In the genomic region with DNA sequence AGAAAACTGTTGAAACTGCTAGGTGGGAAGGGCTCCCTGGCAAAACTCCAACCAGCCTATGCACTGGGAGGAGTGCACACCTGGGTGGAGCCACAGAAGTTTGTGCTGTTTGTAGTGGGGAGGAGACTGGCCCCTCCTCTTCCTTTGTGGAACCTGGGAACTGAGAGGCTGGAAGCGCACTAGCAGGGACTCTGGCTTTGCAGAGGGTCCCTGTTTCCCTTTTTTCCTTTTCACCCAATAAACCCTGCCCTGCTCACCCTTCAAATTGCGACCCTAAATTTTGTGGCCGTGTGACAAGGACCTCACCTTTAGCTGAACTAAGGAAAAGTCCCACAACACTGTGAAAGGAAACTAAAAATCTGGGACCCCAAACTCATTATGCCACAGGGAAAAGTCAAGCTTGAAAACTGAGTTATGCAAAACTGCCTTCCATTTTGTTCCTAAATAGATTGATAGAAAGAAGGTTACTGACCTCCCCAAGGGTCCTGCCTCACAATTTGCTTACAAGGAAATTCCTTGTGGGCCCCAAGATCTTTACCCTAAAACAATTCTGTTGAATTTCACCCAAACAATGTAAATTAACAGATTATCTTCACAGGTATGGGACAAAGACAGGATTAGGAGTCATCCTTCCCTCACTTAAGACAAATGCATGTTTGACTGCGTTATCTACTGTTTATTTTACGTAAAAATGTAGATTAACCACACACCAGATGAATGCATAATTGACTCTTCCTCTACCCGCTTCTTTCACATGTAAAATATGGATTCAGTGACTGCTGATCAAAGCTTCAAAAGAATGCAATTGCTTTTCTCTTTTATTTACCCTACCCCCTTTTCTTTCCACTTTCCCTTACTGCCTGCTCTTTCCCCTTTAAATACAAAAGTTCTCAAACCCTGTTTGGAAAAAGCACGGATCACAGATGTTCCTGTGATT, we compare ENCODE assay signal across 1 cellular context.
A peak's percentile ranks its signal among the peaks of the same experiment; 100 is the strongest.
TF ChIP-seq lines count a peak whose summit lies in the region.

No MANE protein-coding gene starts in this region.

TF ChIP-seq in H1, 55 proteins besides CTCF, POLR2A, EP300 and RAD21 (continued from another document):
- TF ChIP-seq GABPA (IDR thresholded peaks at IDR 0.05; ENCODE audit: borderline replicate concordance, insufficient read depth, low read length): no peak
- TF ChIP-seq CBX8 (IDR thresholded peaks at IDR 0.05; ENCODE audit: borderline replicate concordance, low read depth, low read length): no peak
- no peak for TF ChIP-seq SP4 (IDR thresholded peaks at IDR 0.05; ENCODE audit: low read length)
- TF ChIP-seq SUZ12 (IDR thresholded peaks at IDR 0.05; ENCODE audit: low read length): no peak
- TF ChIP-seq, protein P1, sequence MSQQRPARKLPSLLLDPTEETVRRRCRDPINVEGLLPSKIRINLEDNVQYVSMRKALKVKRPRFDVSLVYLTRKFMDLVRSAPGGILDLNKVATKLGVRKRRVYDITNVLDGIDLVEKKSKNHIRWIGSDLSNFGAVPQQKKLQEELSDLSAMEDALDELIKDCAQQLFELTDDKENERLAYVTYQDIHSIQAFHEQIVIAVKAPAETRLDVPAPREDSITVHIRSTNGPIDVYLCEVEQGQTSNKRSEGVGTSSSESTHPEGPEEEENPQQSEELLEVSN (IDR thresholded peaks at IDR 0.05): no peak
- no peak for TF ChIP-seq JUN (IDR thresholded peaks at IDR 0.05; ENCODE audit: low read depth, low read length)
- TF ChIP-seq, protein P2, sequence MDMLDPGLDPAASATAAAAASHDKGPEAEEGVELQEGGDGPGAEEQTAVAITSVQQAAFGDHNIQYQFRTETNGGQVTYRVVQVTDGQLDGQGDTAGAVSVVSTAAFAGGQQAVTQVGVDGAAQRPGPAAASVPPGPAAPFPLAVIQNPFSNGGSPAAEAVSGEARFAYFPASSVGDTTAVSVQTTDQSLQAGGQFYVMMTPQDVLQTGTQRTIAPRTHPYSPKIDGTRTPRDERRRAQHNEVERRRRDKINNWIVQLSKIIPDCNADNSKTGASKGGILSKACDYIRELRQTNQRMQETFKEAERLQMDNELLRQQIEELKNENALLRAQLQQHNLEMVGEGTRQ (IDR thresholded peaks at IDR 0.05; ENCODE audit: low read length): no peak
- no peak for TF ChIP-seq SIN3A (conservative IDR thresholded peaks at IDR 0.05 in 1 of 2, IDR thresholded peaks at IDR 0.05 in 1 of 2; ENCODE audit: low read depth in 1 of 2, low read length in 2 of 2)
- TF ChIP-seq TCF12 (IDR thresholded peaks at IDR 0.05; ENCODE audit: low read depth, low read length): no peak
- no peak for TF ChIP-seq KDM1A (IDR thresholded peaks at IDR 0.05; ENCODE audit: borderline replicate concordance, low read length)
- no peak for TF ChIP-seq CBX5 (IDR thresholded peaks at IDR 0.05; ENCODE audit: low read depth, low read length)
- peak; percentile 94 for TF ChIP-seq POLR2AphosphoS5 (IDR thresholded peaks at IDR 0.05; ENCODE audit: low read depth, low read length)
- TF ChIP-seq TBP (IDR thresholded peaks at IDR 0.05; ENCODE audit: low read depth, low read length): peak; percentile 94
- no peak for TF ChIP-seq RBBP5 (IDR thresholded peaks at IDR 0.05; ENCODE audit: borderline replicate concordance, low read depth, low read length)
- TF ChIP-seq RNF2 (IDR thresholded peaks at IDR 0.05; ENCODE audit: borderline replicate concordance, low read depth, low read length, missing control alignments, poor library complexity, severe bottlenecking): no peak
- no peak for TF ChIP-seq RFX5 (IDR thresholded peaks at IDR 0.05; ENCODE audit: borderline replicate concordance, low read depth, low read length)
- no peak for TF ChIP-seq CHD2 (IDR thresholded peaks at IDR 0.05; ENCODE audit: low read length)
- TF ChIP-seq YY1 (IDR thresholded peaks at IDR 0.05; ENCODE audit: low read depth, low read length): peak; percentile 70; the same call in 1 of the 2 replicates
- no peak for TF ChIP-seq PHF8 (conservative IDR thresholded peaks at IDR 0.05; ENCODE audit: low read depth, low read length)
- no peak for TF ChIP-seq ZNF274 (IDR thresholded peaks at IDR 0.05; ENCODE audit: borderline replicate concordance, extremely low read depth, low read length)
- TF ChIP-seq, protein P3, sequence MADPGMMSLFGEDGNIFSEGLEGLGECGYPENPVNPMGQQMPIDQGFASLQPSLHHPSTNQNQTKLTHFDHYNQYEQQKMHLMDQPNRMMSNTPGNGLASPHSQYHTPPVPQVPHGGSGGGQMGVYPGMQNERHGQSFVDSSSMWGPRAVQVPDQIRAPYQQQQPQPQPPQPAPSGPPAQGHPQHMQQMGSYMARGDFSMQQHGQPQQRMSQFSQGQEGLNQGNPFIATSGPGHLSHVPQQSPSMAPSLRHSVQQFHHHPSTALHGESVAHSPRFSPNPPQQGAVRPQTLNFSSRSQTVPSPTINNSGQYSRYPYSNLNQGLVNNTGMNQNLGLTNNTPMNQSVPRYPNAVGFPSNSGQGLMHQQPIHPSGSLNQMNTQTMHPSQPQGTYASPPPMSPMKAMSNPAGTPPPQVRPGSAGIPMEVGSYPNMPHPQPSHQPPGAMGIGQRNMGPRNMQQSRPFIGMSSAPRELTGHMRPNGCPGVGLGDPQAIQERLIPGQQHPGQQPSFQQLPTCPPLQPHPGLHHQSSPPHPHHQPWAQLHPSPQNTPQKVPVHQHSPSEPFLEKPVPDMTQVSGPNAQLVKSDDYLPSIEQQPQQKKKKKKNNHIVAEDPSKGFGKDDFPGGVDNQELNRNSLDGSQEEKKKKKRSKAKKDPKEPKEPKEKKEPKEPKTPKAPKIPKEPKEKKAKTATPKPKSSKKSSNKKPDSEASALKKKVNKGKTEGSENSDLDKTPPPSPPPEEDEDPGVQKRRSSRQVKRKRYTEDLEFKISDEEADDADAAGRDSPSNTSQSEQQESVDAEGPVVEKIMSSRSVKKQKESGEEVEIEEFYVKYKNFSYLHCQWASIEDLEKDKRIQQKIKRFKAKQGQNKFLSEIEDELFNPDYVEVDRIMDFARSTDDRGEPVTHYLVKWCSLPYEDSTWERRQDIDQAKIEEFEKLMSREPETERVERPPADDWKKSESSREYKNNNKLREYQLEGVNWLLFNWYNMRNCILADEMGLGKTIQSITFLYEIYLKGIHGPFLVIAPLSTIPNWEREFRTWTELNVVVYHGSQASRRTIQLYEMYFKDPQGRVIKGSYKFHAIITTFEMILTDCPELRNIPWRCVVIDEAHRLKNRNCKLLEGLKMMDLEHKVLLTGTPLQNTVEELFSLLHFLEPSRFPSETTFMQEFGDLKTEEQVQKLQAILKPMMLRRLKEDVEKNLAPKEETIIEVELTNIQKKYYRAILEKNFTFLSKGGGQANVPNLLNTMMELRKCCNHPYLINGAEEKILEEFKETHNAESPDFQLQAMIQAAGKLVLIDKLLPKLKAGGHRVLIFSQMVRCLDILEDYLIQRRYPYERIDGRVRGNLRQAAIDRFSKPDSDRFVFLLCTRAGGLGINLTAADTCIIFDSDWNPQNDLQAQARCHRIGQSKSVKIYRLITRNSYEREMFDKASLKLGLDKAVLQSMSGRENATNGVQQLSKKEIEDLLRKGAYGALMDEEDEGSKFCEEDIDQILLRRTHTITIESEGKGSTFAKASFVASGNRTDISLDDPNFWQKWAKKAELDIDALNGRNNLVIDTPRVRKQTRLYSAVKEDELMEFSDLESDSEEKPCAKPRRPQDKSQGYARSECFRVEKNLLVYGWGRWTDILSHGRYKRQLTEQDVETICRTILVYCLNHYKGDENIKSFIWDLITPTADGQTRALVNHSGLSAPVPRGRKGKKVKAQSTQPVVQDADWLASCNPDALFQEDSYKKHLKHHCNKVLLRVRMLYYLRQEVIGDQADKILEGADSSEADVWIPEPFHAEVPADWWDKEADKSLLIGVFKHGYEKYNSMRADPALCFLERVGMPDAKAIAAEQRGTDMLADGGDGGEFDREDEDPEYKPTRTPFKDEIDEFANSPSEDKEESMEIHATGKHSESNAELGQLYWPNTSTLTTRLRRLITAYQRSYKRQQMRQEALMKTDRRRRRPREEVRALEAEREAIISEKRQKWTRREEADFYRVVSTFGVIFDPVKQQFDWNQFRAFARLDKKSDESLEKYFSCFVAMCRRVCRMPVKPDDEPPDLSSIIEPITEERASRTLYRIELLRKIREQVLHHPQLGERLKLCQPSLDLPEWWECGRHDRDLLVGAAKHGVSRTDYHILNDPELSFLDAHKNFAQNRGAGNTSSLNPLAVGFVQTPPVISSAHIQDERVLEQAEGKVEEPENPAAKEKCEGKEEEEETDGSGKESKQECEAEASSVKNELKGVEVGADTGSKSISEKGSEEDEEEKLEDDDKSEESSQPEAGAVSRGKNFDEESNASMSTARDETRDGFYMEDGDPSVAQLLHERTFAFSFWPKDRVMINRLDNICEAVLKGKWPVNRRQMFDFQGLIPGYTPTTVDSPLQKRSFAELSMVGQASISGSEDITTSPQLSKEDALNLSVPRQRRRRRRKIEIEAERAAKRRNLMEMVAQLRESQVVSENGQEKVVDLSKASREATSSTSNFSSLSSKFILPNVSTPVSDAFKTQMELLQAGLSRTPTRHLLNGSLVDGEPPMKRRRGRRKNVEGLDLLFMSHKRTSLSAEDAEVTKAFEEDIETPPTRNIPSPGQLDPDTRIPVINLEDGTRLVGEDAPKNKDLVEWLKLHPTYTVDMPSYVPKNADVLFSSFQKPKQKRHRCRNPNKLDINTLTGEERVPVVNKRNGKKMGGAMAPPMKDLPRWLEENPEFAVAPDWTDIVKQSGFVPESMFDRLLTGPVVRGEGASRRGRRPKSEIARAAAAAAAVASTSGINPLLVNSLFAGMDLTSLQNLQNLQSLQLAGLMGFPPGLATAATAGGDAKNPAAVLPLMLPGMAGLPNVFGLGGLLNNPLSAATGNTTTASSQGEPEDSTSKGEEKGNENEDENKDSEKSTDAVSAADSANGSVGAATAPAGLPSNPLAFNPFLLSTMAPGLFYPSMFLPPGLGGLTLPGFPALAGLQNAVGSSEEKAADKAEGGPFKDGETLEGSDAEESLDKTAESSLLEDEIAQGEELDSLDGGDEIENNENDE (IDR thresholded peaks at IDR 0.05; ENCODE audit: insufficient replicate concordance, low read length): peak; percentile 59
- no peak for TF ChIP-seq SAP30 (IDR thresholded peaks at IDR 0.05; ENCODE audit: insufficient read depth, insufficient replicate concordance, low read length)
- no peak for TF ChIP-seq RXRA (IDR thresholded peaks at IDR 0.05; ENCODE audit: insufficient read depth, low read depth, low read length)
- no peak for TF ChIP-seq CTBP2 (IDR thresholded peaks at IDR 0.05; ENCODE audit: borderline replicate concordance, insufficient read depth, insufficient read length, low read length)
- TF ChIP-seq NRF1 (IDR thresholded peaks at IDR 0.05; ENCODE audit: low read depth, low read length): no peak
- TF ChIP-seq, protein P4, sequence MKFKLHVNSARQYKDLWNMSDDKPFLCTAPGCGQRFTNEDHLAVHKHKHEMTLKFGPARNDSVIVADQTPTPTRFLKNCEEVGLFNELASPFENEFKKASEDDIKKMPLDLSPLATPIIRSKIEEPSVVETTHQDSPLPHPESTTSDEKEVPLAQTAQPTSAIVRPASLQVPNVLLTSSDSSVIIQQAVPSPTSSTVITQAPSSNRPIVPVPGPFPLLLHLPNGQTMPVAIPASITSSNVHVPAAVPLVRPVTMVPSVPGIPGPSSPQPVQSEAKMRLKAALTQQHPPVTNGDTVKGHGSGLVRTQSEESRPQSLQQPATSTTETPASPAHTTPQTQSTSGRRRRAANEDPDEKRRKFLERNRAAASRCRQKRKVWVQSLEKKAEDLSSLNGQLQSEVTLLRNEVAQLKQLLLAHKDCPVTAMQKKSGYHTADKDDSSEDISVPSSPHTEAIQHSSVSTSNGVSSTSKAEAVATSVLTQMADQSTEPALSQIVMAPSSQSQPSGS (IDR thresholded peaks at IDR 0.05; ENCODE audit: low read length): peak; percentile 79
- TF ChIP-seq SP2 (IDR thresholded peaks at IDR 0.05; ENCODE audit: low read length): no peak
- peak; percentile 59; the same call in 1 of the 2 replicates for TF ChIP-seq EGR1 (IDR thresholded peaks at IDR 0.05; ENCODE audit: borderline replicate concordance, low read depth, low read length)
- no peak for TF ChIP-seq HDAC6 (IDR thresholded peaks at IDR 0.05; ENCODE audit: low read depth, low read length)
- TF ChIP-seq TAF1 (IDR thresholded peaks at IDR 0.05; ENCODE audit: low read depth, low read length): peak; percentile 63
- TF ChIP-seq CHD1 (IDR thresholded peaks at IDR 0.05; ENCODE audit: low read depth, low read length): no peak
- TF ChIP-seq, protein P5, sequence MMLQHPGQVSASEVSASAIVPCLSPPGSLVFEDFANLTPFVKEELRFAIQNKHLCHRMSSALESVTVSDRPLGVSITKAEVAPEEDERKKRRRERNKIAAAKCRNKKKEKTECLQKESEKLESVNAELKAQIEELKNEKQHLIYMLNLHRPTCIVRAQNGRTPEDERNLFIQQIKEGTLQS (IDR thresholded peaks at IDR 0.05; ENCODE audit: insufficient read depth, low read depth, low read length): no peak
- TF ChIP-seq MAFK (IDR thresholded peaks at IDR 0.05; ENCODE audit: low read depth, low read length): no peak
- no peak for TF ChIP-seq SIRT6 (IDR thresholded peaks at IDR 0.05; ENCODE audit: low read length)
- TF ChIP-seq EZH2 (IDR thresholded peaks at IDR 0.05; ENCODE audit: low read depth, low read length, severe bottlenecking): no peak
- no peak for TF ChIP-seq NANOG (IDR thresholded peaks at IDR 0.05; ENCODE audit: insufficient read depth, low read depth, low read length, poor library complexity, severe bottlenecking)
- TF ChIP-seq KDM5A (IDR thresholded peaks at IDR 0.05; ENCODE audit: low read length): no peak
- TF ChIP-seq, protein P6, sequence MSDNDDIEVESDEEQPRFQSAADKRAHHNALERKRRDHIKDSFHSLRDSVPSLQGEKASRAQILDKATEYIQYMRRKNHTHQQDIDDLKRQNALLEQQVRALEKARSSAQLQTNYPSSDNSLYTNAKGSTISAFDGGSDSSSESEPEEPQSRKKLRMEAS (IDR thresholded peaks at IDR 0.05): no peak
- no peak for TF ChIP-seq JUND (IDR thresholded peaks at IDR 0.05; ENCODE audit: low read length)
- TF ChIP-seq SIX5 (IDR thresholded peaks at IDR 0.05; ENCODE audit: low read depth, low read length): no peak
- TF ChIP-seq TAF7 (optimal IDR thresholded peaks at IDR 0.05; ENCODE audit: borderline replicate concordance, low read depth, low read length): peak; percentile 100
- no peak for TF ChIP-seq BCL11A (IDR thresholded peaks at IDR 0.05; ENCODE audit: low read depth in 2 of 2, low read length in 2 of 2)
- TF ChIP-seq BACH1 (IDR thresholded peaks at IDR 0.05; ENCODE audit: low read length): no peak
- 0 out of 2 replicates have a peak, but pooled peaks have one; percentile 6 for TF ChIP-seq POU5F1 (IDR thresholded peaks at IDR 0.05; ENCODE audit: low read depth, low read length)
- TF ChIP-seq SRF (IDR thresholded peaks at IDR 0.05; ENCODE audit: low read depth, low read length): no peak
- TF ChIP-seq ASH2L (IDR thresholded peaks at IDR 0.05; ENCODE audit: low read length): peak; percentile 70
- TF ChIP-seq GTF2F1 (IDR thresholded peaks at IDR 0.05; ENCODE audit: borderline replicate concordance, low read depth, low read length): peak; percentile 92
- TF ChIP-seq CREB1 (IDR thresholded peaks at IDR 0.05): 0 out of 2 replicates have a peak, but pooled peaks have one; percentile 0
- peak; percentile 33 for TF ChIP-seq KDM4A (IDR thresholded peaks at IDR 0.05; ENCODE audit: low read depth, low read length, severe bottlenecking)
- no peak for TF ChIP-seq CEBPB (IDR thresholded peaks at IDR 0.05; ENCODE audit: low read depth, low read length)
- peak; percentile 61; the same call in 1 of the 2 replicates for TF ChIP-seq SP1 (IDR thresholded peaks at IDR 0.05; ENCODE audit: low read depth, low read length)
